In the genomic region with DNA sequence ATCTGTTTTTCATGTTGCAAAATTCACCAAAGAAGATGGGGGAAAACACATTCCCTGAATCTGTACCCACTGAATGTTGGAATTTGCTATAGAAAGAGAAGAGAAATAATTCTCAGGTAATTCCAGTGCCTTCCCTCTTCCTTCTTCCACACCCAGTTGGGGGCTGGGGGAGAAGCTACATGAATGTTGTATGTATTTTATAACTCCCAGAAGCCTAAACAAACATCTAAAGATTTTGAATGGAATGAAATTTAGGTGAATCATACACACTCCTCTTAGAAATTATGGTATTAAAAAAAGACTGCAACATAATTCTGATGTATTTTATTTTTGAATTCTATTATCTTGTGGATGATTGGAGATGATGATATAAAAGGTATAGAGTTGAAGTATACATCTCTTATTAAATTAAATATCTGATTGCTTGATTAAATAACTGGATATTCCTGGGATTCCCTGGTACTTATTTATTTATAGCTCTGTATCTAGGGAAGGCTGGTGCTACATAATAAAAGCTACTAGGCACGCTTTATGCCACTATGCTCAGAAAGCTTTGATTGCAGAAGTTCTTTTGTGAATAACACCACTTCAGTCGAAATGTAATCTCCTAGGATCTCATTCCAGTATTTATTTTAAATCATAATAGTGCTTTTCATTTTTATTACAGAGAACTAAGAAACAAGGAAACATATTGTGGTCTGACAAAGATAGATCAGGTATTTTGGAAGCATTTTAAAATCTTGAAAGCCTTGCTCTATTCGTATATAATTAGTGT, we compare ENCODE assay signal across 1 cellular context.
TF ChIP-seq lines count a peak whose summit lies in the region.

No MANE protein-coding gene starts in this region.

TF ChIP-seq in A549, 52 proteins besides CTCF, POLR2A, EP300 and RAD21 (continued from another document):
- TF ChIP-seq CHD4 (IDR thresholded peaks at IDR 0.05; ENCODE audit: borderline replicate concordance) (no peak), HEYL (CRISPR knock-in tag; IDR thresholded peaks at IDR 0.05) (no peak), KDM1A (IDR thresholded peaks at IDR 0.05; ENCODE audit: low read depth) (no peak), HOXB5 (CRISPR knock-in tag; IDR thresholded peaks at IDR 0.05) (no peak), RCOR1 (IDR thresholded peaks at IDR 0.05; ENCODE audit: low read depth, low read length) (no peak), ZFP36 (IDR thresholded peaks at IDR 0.05; ENCODE audit: borderline replicate concordance, partially characterized antibody) (no peak)
- TF ChIP-seq, protein P1, sequence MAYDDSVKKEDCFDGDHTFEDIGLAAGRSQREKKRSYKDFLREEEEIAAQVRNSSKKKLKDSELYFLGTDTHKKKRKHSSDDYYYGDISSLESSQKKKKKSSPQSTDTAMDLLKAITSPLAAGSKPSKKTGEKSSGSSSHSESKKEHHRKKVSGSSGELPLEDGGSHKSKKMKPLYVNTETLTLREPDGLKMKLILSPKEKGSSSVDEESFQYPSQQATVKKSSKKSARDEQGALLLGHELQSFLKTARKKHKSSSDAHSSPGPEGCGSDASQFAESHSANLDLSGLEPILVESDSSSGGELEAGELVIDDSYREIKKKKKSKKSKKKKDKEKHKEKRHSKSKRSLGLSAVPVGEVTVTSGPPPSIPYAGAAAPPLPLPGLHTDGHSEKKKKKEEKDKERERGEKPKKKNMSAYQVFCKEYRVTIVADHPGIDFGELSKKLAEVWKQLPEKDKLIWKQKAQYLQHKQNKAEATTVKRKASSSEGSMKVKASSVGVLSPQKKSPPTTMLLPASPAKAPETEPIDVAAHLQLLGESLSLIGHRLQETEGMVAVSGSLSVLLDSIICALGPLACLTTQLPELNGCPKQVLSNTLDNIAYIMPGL (CRISPR knock-in tag; IDR thresholded peaks at IDR 0.05; ENCODE audit: borderline replicate concordance), result no peak
